In genomic region chrX:71181910-71182799, GRCh38 we compare ENCODE assay signal across 1 cellular context.
TF ChIP-seq lines count a peak whose summit lies in the region.

No MANE protein-coding gene starts in this region.

TF ChIP-seq in HepG2, 621 proteins besides CTCF, POLR2A, EP300 and RAD21 (continued from another document and continues in another):
- TF ChIP-seq, protein P1, sequence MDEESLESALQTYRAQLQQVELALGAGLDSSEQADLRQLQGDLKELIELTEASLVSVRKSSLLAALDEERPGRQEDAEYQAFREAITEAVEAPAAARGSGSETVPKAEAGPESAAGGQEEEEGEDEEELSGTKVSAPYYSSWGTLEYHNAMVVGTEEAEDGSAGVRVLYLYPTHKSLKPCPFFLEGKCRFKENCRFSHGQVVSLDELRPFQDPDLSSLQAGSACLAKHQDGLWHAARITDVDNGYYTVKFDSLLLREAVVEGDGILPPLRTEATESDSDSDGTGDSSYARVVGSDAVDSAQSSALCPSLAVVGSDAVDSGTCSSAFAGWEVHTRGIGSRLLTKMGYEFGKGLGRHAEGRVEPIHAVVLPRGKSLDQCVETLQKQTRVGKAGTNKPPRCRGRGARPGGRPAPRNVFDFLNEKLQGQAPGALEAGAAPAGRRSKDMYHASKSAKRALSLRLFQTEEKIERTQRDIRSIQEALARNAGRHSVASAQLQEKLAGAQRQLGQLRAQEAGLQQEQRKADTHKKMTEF (CRISPR knock-in tag; IDR thresholded peaks at IDR 0.05), result no peak
- TF ChIP-seq PAWR (CRISPR knock-in tag; IDR thresholded peaks at IDR 0.05; ENCODE audit: borderline replicate concordance) (no peak), FOSL2 (CRISPR knock-in tag; IDR thresholded peaks at IDR 0.05) (peak; percentile 97), MYC (CRISPR knock-in tag; IDR thresholded peaks at IDR 0.05; ENCODE audit: borderline replicate concordance) (peak; percentile 81; the same call in 1 of the 2 replicates), ZBTB21 (CRISPR knock-in tag; IDR thresholded peaks at IDR 0.05) (no peak), ZNF331 (CRISPR knock-in tag; IDR thresholded peaks at IDR 0.05) (no peak), BCL3 (CRISPR knock-in tag; IDR thresholded peaks at IDR 0.05) (no peak), NFE2L2 (IDR thresholded peaks at IDR 0.05; ENCODE audit: low read length) (peak; percentile 92), CSRNP1 (CRISPR knock-in tag; IDR thresholded peaks at IDR 0.05) (0 out of 2 replicates have a peak, but pooled peaks have one; percentile 49), MED13 (CRISPR knock-in tag; IDR thresholded peaks at IDR 0.05) (no peak), GRHL1 (CRISPR knock-in tag; conservative IDR thresholded peaks at IDR 0.05) (no peak), ZNF446 (CRISPR knock-in tag; IDR thresholded peaks at IDR 0.05) (no peak), SALL1 (CRISPR knock-in tag; IDR thresholded peaks at IDR 0.05) (peak; percentile 52; the same call in 1 of the 2 replicates), PAXIP1 (CRISPR knock-in tag; conservative IDR thresholded peaks at IDR 0.05) (peak; percentile 52), ZNF333 (CRISPR knock-in tag; IDR thresholded peaks at IDR 0.05; ENCODE audit: borderline replicate concordance) (no peak), HIVEP1 (CRISPR knock-in tag; IDR thresholded peaks at IDR 0.05) (no peak), TGIF2 (CRISPR knock-in tag; IDR thresholded peaks at IDR 0.05) (no peak), NFIB (CRISPR knock-in tag; IDR thresholded peaks at IDR 0.05; ENCODE audit: borderline replicate concordance) (no peak), KAT7 (CRISPR knock-in tag; IDR thresholded peaks at IDR 0.05; ENCODE audit: borderline replicate concordance) (no peak), ZNF563 (CRISPR knock-in tag; IDR thresholded peaks at IDR 0.05) (no peak), MBD4 (IDR thresholded peaks at IDR 0.05; ENCODE audit: borderline replicate concordance, low read length) (no peak), ZNF652 (CRISPR knock-in tag; IDR thresholded peaks at IDR 0.05; ENCODE audit: borderline replicate concordance, low read depth) (peak; percentile 66; the same call in 1 of the 2 replicates), ZBTB8A (CRISPR knock-in tag; IDR thresholded peaks at IDR 0.05; ENCODE audit: borderline replicate concordance, low read depth) (no peak), CEBPB (IDR thresholded peaks at IDR 0.05; ENCODE audit: borderline replicate concordance, low read depth, low read length) (no peak), ZMYM4 (CRISPR knock-in tag; IDR thresholded peaks at IDR 0.05) (0 out of 2 replicates have a peak, but pooled peaks have one; percentile 47), ZNF614 (CRISPR knock-in tag; IDR thresholded peaks at IDR 0.05; ENCODE audit: borderline replicate concordance) (no peak), HOXA9 (CRISPR knock-in tag; IDR thresholded peaks at IDR 0.05; ENCODE audit: borderline replicate concordance) (no peak), RBAK (CRISPR knock-in tag; IDR thresholded peaks at IDR 0.05) (no peak), ZNF605 (CRISPR knock-in tag; IDR thresholded peaks at IDR 0.05) (no peak), HNRNPL (IDR thresholded peaks at IDR 0.05; ENCODE audit: low read depth, low read length) (peak; percentile 52; the same call in 1 of the 2 replicates), FOXO1 (CRISPR knock-in tag; IDR thresholded peaks at IDR 0.05) (no peak), ZFP36L1 (CRISPR knock-in tag; IDR thresholded peaks at IDR 0.05) (0 out of 2 replicates have a peak, but pooled peaks have one; percentile 28), ZNF343 (CRISPR knock-in tag; IDR thresholded peaks at IDR 0.05) (no peak), REL (CRISPR knock-in tag; conservative IDR thresholded peaks at IDR 0.05) (no peak)
- TF ChIP-seq, protein P2, sequence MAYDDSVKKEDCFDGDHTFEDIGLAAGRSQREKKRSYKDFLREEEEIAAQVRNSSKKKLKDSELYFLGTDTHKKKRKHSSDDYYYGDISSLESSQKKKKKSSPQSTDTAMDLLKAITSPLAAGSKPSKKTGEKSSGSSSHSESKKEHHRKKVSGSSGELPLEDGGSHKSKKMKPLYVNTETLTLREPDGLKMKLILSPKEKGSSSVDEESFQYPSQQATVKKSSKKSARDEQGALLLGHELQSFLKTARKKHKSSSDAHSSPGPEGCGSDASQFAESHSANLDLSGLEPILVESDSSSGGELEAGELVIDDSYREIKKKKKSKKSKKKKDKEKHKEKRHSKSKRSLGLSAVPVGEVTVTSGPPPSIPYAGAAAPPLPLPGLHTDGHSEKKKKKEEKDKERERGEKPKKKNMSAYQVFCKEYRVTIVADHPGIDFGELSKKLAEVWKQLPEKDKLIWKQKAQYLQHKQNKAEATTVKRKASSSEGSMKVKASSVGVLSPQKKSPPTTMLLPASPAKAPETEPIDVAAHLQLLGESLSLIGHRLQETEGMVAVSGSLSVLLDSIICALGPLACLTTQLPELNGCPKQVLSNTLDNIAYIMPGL (CRISPR knock-in tag; IDR thresholded peaks at IDR 0.05; ENCODE audit: borderline replicate concordance in 1 of 2, low read depth in 1 of 2), result no peak
- TF ChIP-seq, protein P3, sequence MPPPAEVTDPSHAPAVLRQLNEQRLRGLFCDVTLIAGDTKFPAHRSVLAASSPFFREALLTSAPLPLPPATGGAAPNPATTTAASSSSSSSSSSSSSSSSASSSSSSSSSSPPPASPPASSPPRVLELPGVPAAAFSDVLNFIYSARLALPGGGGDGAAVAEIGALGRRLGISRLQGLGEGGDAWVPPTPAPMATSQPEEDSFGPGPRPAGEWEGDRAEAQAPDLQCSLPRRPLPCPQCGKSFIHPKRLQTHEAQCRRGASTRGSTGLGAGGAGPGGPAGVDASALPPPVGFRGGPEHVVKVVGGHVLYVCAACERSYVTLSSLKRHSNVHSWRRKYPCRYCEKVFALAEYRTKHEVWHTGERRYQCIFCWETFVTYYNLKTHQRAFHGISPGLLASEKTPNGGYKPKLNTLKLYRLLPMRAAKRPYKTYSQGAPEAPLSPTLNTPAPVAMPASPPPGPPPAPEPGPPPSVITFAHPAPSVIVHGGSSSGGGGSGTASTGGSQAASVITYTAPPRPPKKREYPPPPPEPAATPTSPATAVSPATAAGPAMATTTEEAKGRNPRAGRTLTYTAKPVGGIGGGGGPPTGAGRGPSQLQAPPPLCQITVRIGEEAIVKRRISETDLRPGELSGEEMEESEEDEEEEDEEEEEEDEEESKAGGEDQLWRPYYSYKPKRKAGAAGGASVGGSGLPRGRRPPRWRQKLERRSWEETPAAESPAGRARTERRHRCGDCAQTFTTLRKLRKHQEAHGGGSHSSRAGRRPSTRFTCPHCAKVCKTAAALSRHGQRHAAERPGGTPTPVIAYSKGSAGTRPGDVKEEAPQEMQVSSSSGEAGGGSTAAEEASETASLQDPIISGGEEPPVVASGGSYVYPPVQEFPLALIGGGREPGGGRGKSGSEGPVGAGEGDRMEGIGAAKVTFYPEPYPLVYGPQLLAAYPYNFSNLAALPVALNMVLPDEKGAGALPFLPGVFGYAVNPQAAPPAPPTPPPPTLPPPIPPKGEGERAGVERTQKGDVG (CRISPR knock-in tag; IDR thresholded peaks at IDR 0.05; ENCODE audit: borderline replicate concordance), result no peak
- TF ChIP-seq, protein P4, sequence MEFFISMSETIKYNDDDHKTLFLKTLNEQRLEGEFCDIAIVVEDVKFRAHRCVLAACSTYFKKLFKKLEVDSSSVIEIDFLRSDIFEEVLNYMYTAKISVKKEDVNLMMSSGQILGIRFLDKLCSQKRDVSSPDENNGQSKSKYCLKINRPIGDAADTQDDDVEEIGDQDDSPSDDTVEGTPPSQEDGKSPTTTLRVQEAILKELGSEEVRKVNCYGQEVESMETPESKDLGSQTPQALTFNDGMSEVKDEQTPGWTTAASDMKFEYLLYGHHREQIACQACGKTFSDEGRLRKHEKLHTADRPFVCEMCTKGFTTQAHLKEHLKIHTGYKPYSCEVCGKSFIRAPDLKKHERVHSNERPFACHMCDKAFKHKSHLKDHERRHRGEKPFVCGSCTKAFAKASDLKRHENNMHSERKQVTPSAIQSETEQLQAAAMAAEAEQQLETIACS (CRISPR knock-in tag; IDR thresholded peaks at IDR 0.05), result no peak
- TF ChIP-seq, protein P5, sequence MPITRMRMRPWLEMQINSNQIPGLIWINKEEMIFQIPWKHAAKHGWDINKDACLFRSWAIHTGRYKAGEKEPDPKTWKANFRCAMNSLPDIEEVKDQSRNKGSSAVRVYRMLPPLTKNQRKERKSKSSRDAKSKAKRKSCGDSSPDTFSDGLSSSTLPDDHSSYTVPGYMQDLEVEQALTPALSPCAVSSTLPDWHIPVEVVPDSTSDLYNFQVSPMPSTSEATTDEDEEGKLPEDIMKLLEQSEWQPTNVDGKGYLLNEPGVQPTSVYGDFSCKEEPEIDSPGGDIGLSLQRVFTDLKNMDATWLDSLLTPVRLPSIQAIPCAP (CRISPR knock-in tag; IDR thresholded peaks at IDR 0.05; ENCODE audit: low read depth), result no peak
- TF ChIP-seq, protein P6, sequence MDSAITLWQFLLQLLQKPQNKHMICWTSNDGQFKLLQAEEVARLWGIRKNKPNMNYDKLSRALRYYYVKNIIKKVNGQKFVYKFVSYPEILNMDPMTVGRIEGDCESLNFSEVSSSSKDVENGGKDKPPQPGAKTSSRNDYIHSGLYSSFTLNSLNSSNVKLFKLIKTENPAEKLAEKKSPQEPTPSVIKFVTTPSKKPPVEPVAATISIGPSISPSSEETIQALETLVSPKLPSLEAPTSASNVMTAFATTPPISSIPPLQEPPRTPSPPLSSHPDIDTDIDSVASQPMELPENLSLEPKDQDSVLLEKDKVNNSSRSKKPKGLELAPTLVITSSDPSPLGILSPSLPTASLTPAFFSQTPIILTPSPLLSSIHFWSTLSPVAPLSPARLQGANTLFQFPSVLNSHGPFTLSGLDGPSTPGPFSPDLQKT (CRISPR knock-in tag; IDR thresholded peaks at IDR 0.05; ENCODE audit: borderline replicate concordance), result no peak
